ENCODE assay signal across 1 cellular context in the genomic region with DNA sequence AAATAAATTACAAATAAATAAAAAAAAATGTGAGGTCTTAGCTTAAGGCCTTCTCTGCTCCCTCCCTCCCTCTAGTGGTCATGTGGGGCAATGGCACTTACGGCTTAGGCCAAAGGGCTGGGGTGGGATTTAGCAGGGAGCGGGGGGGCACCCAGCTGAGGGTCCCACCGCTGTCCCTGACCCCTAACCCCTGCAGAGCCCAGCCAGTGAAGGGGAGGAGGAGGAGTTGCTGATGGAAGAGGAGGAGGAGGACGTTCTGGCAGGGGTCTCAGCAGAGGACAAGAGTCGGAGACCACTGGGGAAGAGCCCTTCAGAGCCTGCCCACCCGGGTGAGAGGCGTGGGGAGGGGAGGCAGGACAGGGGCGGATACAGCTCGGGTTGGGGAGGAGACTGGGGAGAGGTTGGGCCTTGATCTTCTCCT.
A peak's percentile ranks its signal among the peaks of the same experiment; 100 is the strongest.
TF ChIP-seq lines count a peak whose summit lies in the region.

No MANE protein-coding gene starts in this region.

TF ChIP-seq in HepG2, 621 proteins besides CTCF, POLR2A, EP300 and RAD21:
- no peak for TF ChIP-seq ZNF83 (CRISPR knock-in tag; IDR thresholded peaks at IDR 0.05; ENCODE audit: borderline replicate concordance)
- no peak for TF ChIP-seq REXO4 (CRISPR knock-in tag; IDR thresholded peaks at IDR 0.05; ENCODE audit: borderline replicate concordance)
- no peak for TF ChIP-seq CEBPB (IDR thresholded peaks at IDR 0.05; ENCODE audit: borderline replicate concordance, low read depth, low read length)
- TF ChIP-seq TEAD3 (CRISPR knock-in tag; optimal IDR thresholded peaks at IDR 0.05; ENCODE audit: borderline replicate concordance), result no peak
- no peak for TF ChIP-seq ZNF737 (CRISPR knock-in tag; IDR thresholded peaks at IDR 0.05; ENCODE audit: borderline replicate concordance)
- peak; percentile 38; the same call in 1 of the 2 replicates for TF ChIP-seq ZMYM3 (CRISPR knock-in tag; IDR thresholded peaks at IDR 0.05)
- no peak for TF ChIP-seq RAD51 (IDR thresholded peaks at IDR 0.05; ENCODE audit: borderline replicate concordance)
- TF ChIP-seq ADNP (CRISPR knock-in tag; IDR thresholded peaks at IDR 0.05), result no peak
- 0 out of 2 replicates have a peak, but pooled peaks have one; percentile 17 for TF ChIP-seq ZBTB7A (CRISPR knock-in tag; IDR thresholded peaks at IDR 0.05)
- no peak for TF ChIP-seq TGIF2 (CRISPR knock-in tag; IDR thresholded peaks at IDR 0.05)
- TF ChIP-seq SALL2 (CRISPR knock-in tag; IDR thresholded peaks at IDR 0.05), result no peak
- 0 out of 2 replicates have a peak, but pooled peaks have one; percentile 24 for TF ChIP-seq NR2F6 (IDR thresholded peaks at IDR 0.05)
- TF ChIP-seq NR2F6 (CRISPR knock-in tag; IDR thresholded peaks at IDR 0.05), result no peak
- no peak for TF ChIP-seq ZFP36L1 (CRISPR knock-in tag; IDR thresholded peaks at IDR 0.05)
- 0 out of 2 replicates have a peak, but pooled peaks have one; percentile 25 for TF ChIP-seq ZSCAN9 (CRISPR knock-in tag; IDR thresholded peaks at IDR 0.05; ENCODE audit: borderline replicate concordance)
- no peak for TF ChIP-seq ZNF33B (CRISPR knock-in tag; IDR thresholded peaks at IDR 0.05)
- no peak for TF ChIP-seq ISX (CRISPR knock-in tag; conservative IDR thresholded peaks at IDR 0.05)
- TF ChIP-seq ZNF143 (CRISPR knock-in tag; IDR thresholded peaks at IDR 0.05), result no peak
- TF ChIP-seq ZNF749 (CRISPR knock-in tag; IDR thresholded peaks at IDR 0.05; ENCODE audit: borderline replicate concordance), result no peak
- no peak for TF ChIP-seq ATAD3A (CRISPR knock-in tag; IDR thresholded peaks at IDR 0.05)
- TF ChIP-seq TAF1 (CRISPR knock-in tag; IDR thresholded peaks at IDR 0.05), result no peak
- no peak for TF ChIP-seq SMYD3 (CRISPR knock-in tag; IDR thresholded peaks at IDR 0.05)
- TF ChIP-seq, protein P1, sequence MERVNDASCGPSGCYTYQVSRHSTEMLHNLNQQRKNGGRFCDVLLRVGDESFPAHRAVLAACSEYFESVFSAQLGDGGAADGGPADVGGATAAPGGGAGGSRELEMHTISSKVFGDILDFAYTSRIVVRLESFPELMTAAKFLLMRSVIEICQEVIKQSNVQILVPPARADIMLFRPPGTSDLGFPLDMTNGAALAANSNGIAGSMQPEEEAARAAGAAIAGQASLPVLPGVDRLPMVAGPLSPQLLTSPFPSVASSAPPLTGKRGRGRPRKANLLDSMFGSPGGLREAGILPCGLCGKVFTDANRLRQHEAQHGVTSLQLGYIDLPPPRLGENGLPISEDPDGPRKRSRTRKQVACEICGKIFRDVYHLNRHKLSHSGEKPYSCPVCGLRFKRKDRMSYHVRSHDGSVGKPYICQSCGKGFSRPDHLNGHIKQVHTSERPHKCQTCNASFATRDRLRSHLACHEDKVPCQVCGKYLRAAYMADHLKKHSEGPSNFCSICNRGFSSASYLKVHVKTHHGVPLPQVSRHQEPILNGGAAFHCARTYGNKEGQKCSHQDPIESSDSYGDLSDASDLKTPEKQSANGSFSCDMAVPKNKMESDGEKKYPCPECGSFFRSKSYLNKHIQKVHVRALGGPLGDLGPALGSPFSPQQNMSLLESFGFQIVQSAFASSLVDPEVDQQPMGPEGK (CRISPR knock-in tag; IDR thresholded peaks at IDR 0.05), result peak; percentile 68
- TF ChIP-seq, protein P2, sequence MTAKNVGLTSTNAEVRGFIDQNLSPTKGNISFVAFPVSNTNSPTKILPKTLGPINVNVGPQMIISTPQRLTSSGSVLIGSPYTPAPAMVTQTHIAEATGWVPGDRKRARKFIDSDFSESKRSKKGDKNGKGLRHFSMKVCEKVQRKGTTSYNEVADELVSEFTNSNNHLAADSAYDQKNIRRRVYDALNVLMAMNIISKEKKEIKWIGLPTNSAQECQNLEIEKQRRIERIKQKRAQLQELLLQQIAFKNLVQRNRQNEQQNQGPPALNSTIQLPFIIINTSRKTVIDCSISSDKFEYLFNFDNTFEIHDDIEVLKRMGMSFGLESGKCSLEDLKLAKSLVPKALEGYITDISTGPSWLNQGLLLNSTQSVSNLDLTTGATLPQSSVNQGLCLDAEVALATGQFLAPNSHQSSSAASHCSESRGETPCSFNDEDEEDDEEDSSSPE (CRISPR knock-in tag; IDR thresholded peaks at IDR 0.05), result no peak
- no peak for TF ChIP-seq ZBTB21 (CRISPR knock-in tag; IDR thresholded peaks at IDR 0.05)
- TF ChIP-seq PRMT3 (CRISPR knock-in tag; IDR thresholded peaks at IDR 0.05; ENCODE audit: borderline replicate concordance, low read depth), result no peak
- TF ChIP-seq, protein P3, sequence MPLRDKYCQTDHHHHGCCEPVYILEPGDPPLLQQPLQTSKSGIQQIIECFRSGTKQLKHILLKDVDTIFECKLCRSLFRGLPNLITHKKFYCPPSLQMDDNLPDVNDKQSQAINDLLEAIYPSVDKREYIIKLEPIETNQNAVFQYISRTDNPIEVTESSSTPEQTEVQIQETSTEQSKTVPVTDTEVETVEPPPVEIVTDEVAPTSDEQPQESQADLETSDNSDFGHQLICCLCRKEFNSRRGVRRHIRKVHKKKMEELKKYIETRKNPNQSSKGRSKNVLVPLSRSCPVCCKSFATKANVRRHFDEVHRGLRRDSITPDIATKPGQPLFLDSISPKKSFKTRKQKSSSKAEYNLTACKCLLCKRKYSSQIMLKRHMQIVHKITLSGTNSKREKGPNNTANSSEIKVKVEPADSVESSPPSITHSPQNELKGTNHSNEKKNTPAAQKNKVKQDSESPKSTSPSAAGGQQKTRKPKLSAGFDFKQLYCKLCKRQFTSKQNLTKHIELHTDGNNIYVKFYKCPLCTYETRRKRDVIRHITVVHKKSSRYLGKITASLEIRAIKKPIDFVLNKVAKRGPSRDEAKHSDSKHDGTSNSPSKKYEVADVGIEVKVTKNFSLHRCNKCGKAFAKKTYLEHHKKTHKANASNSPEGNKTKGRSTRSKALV (CRISPR knock-in tag; IDR thresholded peaks at IDR 0.05), result no peak
- TF ChIP-seq, protein P4, sequence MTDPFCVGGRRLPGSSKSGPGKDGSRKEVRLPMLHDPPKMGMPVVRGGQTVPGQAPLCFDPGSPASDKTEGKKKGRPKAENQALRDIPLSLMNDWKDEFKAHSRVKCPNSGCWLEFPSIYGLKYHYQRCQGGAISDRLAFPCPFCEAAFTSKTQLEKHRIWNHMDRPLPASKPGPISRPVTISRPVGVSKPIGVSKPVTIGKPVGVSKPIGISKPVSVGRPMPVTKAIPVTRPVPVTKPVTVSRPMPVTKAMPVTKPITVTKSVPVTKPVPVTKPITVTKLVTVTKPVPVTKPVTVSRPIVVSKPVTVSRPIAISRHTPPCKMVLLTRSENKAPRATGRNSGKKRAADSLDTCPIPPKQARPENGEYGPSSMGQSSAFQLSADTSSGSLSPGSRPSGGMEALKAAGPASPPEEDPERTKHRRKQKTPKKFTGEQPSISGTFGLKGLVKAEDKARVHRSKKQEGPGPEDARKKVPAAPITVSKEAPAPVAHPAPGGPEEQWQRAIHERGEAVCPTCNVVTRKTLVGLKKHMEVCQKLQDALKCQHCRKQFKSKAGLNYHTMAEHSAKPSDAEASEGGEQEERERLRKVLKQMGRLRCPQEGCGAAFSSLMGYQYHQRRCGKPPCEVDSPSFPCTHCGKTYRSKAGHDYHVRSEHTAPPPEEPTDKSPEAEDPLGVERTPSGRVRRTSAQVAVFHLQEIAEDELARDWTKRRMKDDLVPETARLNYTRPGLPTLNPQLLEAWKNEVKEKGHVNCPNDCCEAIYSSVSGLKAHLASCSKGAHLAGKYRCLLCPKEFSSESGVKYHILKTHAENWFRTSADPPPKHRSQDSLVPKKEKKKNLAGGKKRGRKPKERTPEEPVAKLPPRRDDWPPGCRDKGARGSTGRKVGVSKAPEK (CRISPR knock-in tag; IDR thresholded peaks at IDR 0.05; ENCODE audit: borderline replicate concordance), result no peak
- no peak for TF ChIP-seq TCF7L2 (IDR thresholded peaks at IDR 0.05; ENCODE audit: low read depth, low read length)
- TF ChIP-seq MZF1 (CRISPR knock-in tag; IDR thresholded peaks at IDR 0.05; ENCODE audit: borderline replicate concordance), result no peak
- peak; percentile 65 for TF ChIP-seq STAG1 (CRISPR knock-in tag; IDR thresholded peaks at IDR 0.05)
- TF ChIP-seq SMC3 (IDR thresholded peaks at IDR 0.05; ENCODE audit: low read length), result peak; percentile 78
- TF ChIP-seq SSRP1 (CRISPR knock-in tag; IDR thresholded peaks at IDR 0.05), result no peak
- TF ChIP-seq, protein P5, sequence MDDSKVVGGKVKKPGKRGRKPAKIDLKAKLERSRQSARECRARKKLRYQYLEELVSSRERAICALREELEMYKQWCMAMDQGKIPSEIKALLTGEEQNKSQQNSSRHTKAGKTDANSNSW (CRISPR knock-in tag; IDR thresholded peaks at IDR 0.05; ENCODE audit: borderline replicate concordance), result no peak
- TF ChIP-seq MYNN (CRISPR knock-in tag; IDR thresholded peaks at IDR 0.05; ENCODE audit: low read depth), result no peak
- no peak for TF ChIP-seq HDAC1 (CRISPR knock-in tag; IDR thresholded peaks at IDR 0.05)
- no peak for TF ChIP-seq ZNF235 (CRISPR knock-in tag; IDR thresholded peaks at IDR 0.05; ENCODE audit: borderline replicate concordance)
- TF ChIP-seq ZNF12 (CRISPR knock-in tag; IDR thresholded peaks at IDR 0.05), result no peak
- no peak for TF ChIP-seq ZC3H4 (CRISPR knock-in tag; IDR thresholded peaks at IDR 0.05; ENCODE audit: borderline replicate concordance)
- no peak for TF ChIP-seq ZNF253 (CRISPR knock-in tag; IDR thresholded peaks at IDR 0.05; ENCODE audit: borderline replicate concordance)
- no peak for TF ChIP-seq CAMTA2 (CRISPR knock-in tag; IDR thresholded peaks at IDR 0.05; ENCODE audit: borderline replicate concordance)
- TF ChIP-seq ZNF773 (CRISPR knock-in tag; IDR thresholded peaks at IDR 0.05; ENCODE audit: borderline replicate concordance), result no peak
- TF ChIP-seq, protein P6, sequence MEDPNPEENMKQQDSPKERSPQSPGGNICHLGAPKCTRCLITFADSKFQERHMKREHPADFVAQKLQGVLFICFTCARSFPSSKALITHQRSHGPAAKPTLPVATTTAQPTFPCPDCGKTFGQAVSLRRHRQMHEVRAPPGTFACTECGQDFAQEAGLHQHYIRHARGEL (CRISPR knock-in tag; IDR thresholded peaks at IDR 0.05), result no peak
- no peak for TF ChIP-seq KMT2A (CRISPR knock-in tag; IDR thresholded peaks at IDR 0.05)
- 0 out of 4 replicates have a peak, but pooled peaks of 1 of the 2 experiments have one; percentile 44 for TF ChIP-seq KLF16 (CRISPR knock-in tag; IDR thresholded peaks at IDR 0.05)
- no peak for TF ChIP-seq ZNF780A (CRISPR knock-in tag; IDR thresholded peaks at IDR 0.05)
- TF ChIP-seq, protein P7, sequence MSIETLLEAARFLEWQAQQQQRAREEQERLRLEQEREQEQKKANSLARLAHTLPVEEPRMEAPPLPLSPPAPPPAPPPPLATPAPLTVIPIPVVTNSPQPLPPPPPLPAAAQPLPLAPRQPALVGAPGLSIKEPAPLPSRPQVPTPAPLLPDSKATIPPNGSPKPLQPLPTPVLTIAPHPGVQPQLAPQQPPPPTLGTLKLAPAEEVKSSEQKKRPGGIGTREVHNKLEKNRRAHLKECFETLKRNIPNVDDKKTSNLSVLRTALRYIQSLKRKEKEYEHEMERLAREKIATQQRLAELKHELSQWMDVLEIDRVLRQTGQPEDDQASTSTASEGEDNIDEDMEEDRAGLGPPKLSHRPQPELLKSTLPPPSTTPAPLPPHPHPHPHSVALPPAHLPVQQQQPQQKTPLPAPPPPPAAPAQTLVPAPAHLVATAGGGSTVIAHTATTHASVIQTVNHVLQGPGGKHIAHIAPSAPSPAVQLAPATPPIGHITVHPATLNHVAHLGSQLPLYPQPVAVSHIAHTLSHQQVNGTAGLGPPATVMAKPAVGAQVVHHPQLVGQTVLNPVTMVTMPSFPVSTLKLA (IDR thresholded peaks at IDR 0.05), result no peak
- TF ChIP-seq, protein P8, sequence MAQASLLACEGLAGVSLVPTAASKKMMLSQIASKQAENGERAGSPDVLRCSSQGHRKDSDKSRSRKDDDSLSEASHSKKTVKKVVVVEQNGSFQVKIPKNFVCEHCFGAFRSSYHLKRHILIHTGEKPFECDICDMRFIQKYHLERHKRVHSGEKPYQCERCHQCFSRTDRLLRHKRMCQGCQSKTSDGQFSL (CRISPR knock-in tag; IDR thresholded peaks at IDR 0.05), result 0 out of 2 replicates have a peak, but pooled peaks have one; percentile 67
- no peak for TF ChIP-seq SP5 (CRISPR knock-in tag; IDR thresholded peaks at IDR 0.05; ENCODE audit: borderline replicate concordance, low read depth)
- peak; percentile 49 for TF ChIP-seq XRCC5 (optimal IDR thresholded peaks at IDR 0.05; ENCODE audit: low read length)
- TF ChIP-seq, protein P9, sequence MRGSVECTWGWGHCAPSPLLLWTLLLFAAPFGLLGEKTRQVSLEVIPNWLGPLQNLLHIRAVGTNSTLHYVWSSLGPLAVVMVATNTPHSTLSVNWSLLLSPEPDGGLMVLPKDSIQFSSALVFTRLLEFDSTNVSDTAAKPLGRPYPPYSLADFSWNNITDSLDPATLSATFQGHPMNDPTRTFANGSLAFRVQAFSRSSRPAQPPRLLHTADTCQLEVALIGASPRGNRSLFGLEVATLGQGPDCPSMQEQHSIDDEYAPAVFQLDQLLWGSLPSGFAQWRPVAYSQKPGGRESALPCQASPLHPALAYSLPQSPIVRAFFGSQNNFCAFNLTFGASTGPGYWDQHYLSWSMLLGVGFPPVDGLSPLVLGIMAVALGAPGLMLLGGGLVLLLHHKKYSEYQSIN (CRISPR knock-in tag; IDR thresholded peaks at IDR 0.05; ENCODE audit: borderline replicate concordance), result no peak
- no peak for TF ChIP-seq DPF2 (CRISPR knock-in tag; IDR thresholded peaks at IDR 0.05; ENCODE audit: borderline replicate concordance, low read depth)
